Comparison of ENCODE assay signal across 10 cellular contexts in genomic region chr9:97848582-97849237, GRCh38. TPM values are rescaled to one million over a fixed set of nuclear protein-coding genes. Genes with fewer than 3 reads are reported as not detected.
DNase-seq lines count a peak whose midpoint lies in the region; ATAC-seq and TF ChIP-seq lines count a peak whose summit lies in the region.
"Had no signal": no experiment of that assay in that cellular context is flagged by ENCODE, and none has a peak within 500 bp of the region (broad histone marks: within the 10 kb centered on the region; RNA-seq: fewer than 3 reads in every experiment).

No MANE protein-coding gene starts in this region.

- no peaks in the 10 kb centered on the region for H3K9me3 Mint-ChIP-seq in activated CD8-positive, alpha-beta T cell treated with anti-CD3 and anti-CD28 coated beads for 36 hours

- no peaks in the 10 kb centered on the region for H3K36me3 Mint-ChIP-seq in activated CD8-positive, alpha-beta T cell treated with anti-CD3 and anti-CD28 coated beads for 36 hours (ENCODE audit: low read depth)

- CTCF ChIA-PET in activated CD8-positive, alpha-beta T cell treated with anti-CD3 and anti-CD28 coated beads for 36 hours (lab: Charles Lee) = interaction anchor here (0.7 to 0.8 kb wide), 2 partner anchors 11 to 22 kb away, joined by 3 read pairs; no protein-coding TSS in a partner anchor

- no peak overlapping the region for H3K27ac Mint-ChIP-seq in activated CD8-positive, alpha-beta T cell treated with anti-CD3 and anti-CD28 coated beads for 36 hours

- no peak overlapping the region for H3K9ac ChIP-seq in skeletal muscle tissue (ENCODE audit: low read depth in 1 of 3, low read length in 3 of 3)

- peaks cover 74% of the 10 kb centered on the region for H3K27me3 Mint-ChIP-seq in activated CD8-positive, alpha-beta T cell treated with anti-CD3 and anti-CD28 coated beads for 36 hours

- H3K4me3 ChIP-seq in right cardiac atrium (ENCODE audit: low read length) (no peak overlapping the region), skeletal muscle tissue (ENCODE audit: low read length in 3 of 3) (peak overlapping the region in 2 of 3 donors; percentile 42 to 52)
- H3K4me3 ChIP-seq: mucosa of descending colon had no signal

- TF ChIP-seq CTCF in GM13976 (IDR thresholded peaks at IDR 0.05; ENCODE audit: borderline replicate concordance, control extremely low read depth, extremely low read depth, insufficient read depth, missing control alignments) = no peak
- TF ChIP-seq CTCF in activated CD8-positive, alpha-beta T cell treated with anti-CD3 and anti-CD28 coated beads for 36 hours (IDR thresholded peaks at IDR 0.05) = no peak

- no peaks in the 10 kb centered on the region for H3K36me3 ChIP-seq in skeletal muscle tissue (ENCODE audit: control insufficient read depth in 3 of 3, insufficient read depth in 3 of 3, low read length in 3 of 3)

- H3K9me3 ChIP-seq in right cardiac atrium (ENCODE audit: control insufficient read depth, low read length) (no peaks in the 10 kb centered on the region), skeletal muscle tissue (ENCODE audit: control insufficient read depth in 3 of 3, low read length in 3 of 3) (no peaks in the 10 kb centered on the region)
- H3K9me3 ChIP-seq: mucosa of descending colon had no signal

- in situ Hi-C loops in GM13976 (cut with MboI; ENCODE audit: low sequenced_read_pairs, unreplicated experiment) = no loop called here

- H3K4me1 ChIP-seq in right cardiac atrium (ENCODE audit: control insufficient read depth, insufficient read depth, low read length) (no peaks in the 10 kb centered on the region), skeletal muscle tissue (ENCODE audit: control insufficient read depth in 3 of 3, insufficient read depth in 3 of 3, low read length in 3 of 3) (peaks cover 12 to 23% (median 21%) of the 10 kb centered on the region in 3 donors)

- peak overlapping the region; percentile 67 for H3K4me3 Mint-ChIP-seq in activated CD8-positive, alpha-beta T cell treated with anti-CD3 and anti-CD28 coated beads for 36 hours

- peaks cover 17% of the 10 kb centered on the region for H3K4me1 Mint-ChIP-seq in activated CD8-positive, alpha-beta T cell treated with anti-CD3 and anti-CD28 coated beads for 36 hours (ENCODE audit: low read depth)

- WGBS in right cardiac atrium = 2% methylated on average over 52 of the region's 52 CpGs

- intact Hi-C loops in activated CD8-positive, alpha-beta T cell treated with anti-CD3 and anti-CD28 coated beads for 36 hours (cut with micrococcal nuclease) = no loop called here
- intact Hi-C loops in right cardiac atrium (cut with DNase I) = no loop called here

- DNase-seq in GM13976 (ENCODE audit: low spot score) (peak; percentile 43), right cardiac atrium (peak in 2 of 3 donors; percentile 57 to 63), A172 (ENCODE audit: low spot score) (no peak), NCI-H1092 treated with DMSO at 0.1 percent for 48 hours (lab: John Stamatoyannopoulos, UW) (no peak)
- DNase-seq in activated CD8-positive, alpha-beta T cell treated with anti-CD3 and anti-CD28 coated beads for 36 hours = peak; percentile 32
- DNase-seq: NCI-H1417 had no signal

- ATAC-seq in activated CD8-positive, alpha-beta T cell treated with anti-CD3 and anti-CD28 coated beads for 36 hours = peak; percentile 32
- peak in 1 of 2 donors; percentile 50 for ATAC-seq in right cardiac atrium
- no peak for ATAC-seq in GM18867 (IDR thresholded peaks at IDR 0.05; ENCODE audit: unreplicated experiment)
- ATAC-seq in GM21528 (IDR thresholded peaks at IDR 0.05; ENCODE audit: low FRiP score, unreplicated experiment) = no peak
- ATAC-seq: mucosa of descending colon had no signal

- no peaks in the 10 kb centered on the region for H3K27me3 ChIP-seq in right cardiac atrium (ENCODE audit: control insufficient read depth, insufficient read depth)
- H3K27me3 ChIP-seq in skeletal muscle tissue (ENCODE audit: control insufficient read depth in 3 of 3, insufficient read depth in 3 of 3, low read length in 3 of 3) = peaks cover 80 to 85% (median 84%) of the 10 kb centered on the region in 3 donors

- POLR2A ChIA-PET in activated CD8-positive, alpha-beta T cell treated with anti-CD3 and anti-CD28 coated beads for 36 hours (lab: Charles Lee) = no interaction called here

- H3K27ac ChIP-seq in right cardiac atrium (ENCODE audit: low read length) (no peak overlapping the region), skeletal muscle tissue (ENCODE audit: low read depth, low read length) (no peak overlapping the region)

RNA-seq across cellular contexts. Expression of gene FOXE1, which starts 4.3 kb away (rescaled TPM):
- under 1 TPM in 1 of 2 experiments, not detected in 1; 0.09 TPM for total RNA-seq in activated CD8-positive, alpha-beta T cell treated with anti-CD3 and anti-CD28 coated beads for 36 hours
- total RNA-seq in right cardiac atrium (not detected), skeletal muscle tissue (not detected)
- polyA plus RNA-seq in right cardiac atrium = not detected
- not detected in 2 replicates for total RNA-seq in A172 (2014; rRNA removed; shearing (Covaris generic))
- total RNA-seq: mucosa of descending colon had no signal

Comparison
In these comparisons a context has a peak if more than half of its experiments do, and no peak if none do; other contexts are left out.
1. DNase-seq: peak in GM13976 (single experiment), activated CD8-positive, alpha-beta T cell treated with anti-CD3 and anti-CD28 coated beads for 36 hours (single experiment) and right cardiac atrium (2 of 3); none in A172 (single experiment) and NCI-H1092 treated with DMSO at 0.1 percent for 48 hours (single experiment).